Comparison of ENCODE assay signal across 26 cellular contexts in genomic region chr1:89295187-89295586, GRCh38. TPM values are rescaled to one million over a fixed set of nuclear protein-coding genes. Genes with fewer than 3 reads are reported as not detected.
DNase-seq lines count a peak whose midpoint lies in the region; ATAC-seq and TF ChIP-seq lines count a peak whose summit lies in the region.
"Had no signal": no experiment of that assay in that cellular context is flagged by ENCODE, and none has a peak within 500 bp of the region (broad histone marks: within the 10 kb centered on the region; RNA-seq: fewer than 3 reads in every experiment).

No MANE protein-coding gene starts in this region.

- H3K27me3 Mint-ChIP-seq in activated CD4-positive, alpha-beta memory T cell treated with anti-CD3 and anti-CD28 coated beads, Interleukin-2, amount 10 ng/mL, durations not matched to agents 7 days and 5 days: peaks cover 4% of the 10 kb centered on the region
- H3K27me3 Mint-ChIP-seq: central memory CD8-positive, alpha-beta T cell had no signal

- peaks cover 34% of the 10 kb centered on the region for H3K9me3 Mint-ChIP-seq in activated CD4-positive, alpha-beta memory T cell treated with anti-CD3 and anti-CD28 coated beads, Interleukin-2, amount 10 ng/mL, durations not matched to agents 7 days and 5 days
- peaks cover 5% of the 10 kb centered on the region for H3K9me3 Mint-ChIP-seq in stimulated activated effector memory CD8-positive, alpha-beta T cell treated with anti-CD3 and anti-CD28 coated beads, Interleukin-12 subunit alpha, Interleukin-12 subunit beta, amount 100 ng/mL, for 72 hours
- H3K9me3 Mint-ChIP-seq: central memory CD8-positive, alpha-beta T cell had no signal

- H3K9me3 ChIP-seq in cardiac muscle cell (ENCODE audit: low read depth) (no peaks in the 10 kb centered on the region), heart right ventricle (peaks cover 0 to 18% (median 4%) of the 10 kb centered on the region in 11 donors)

- H3K4me1 Mint-ChIP-seq in activated CD4-positive, alpha-beta memory T cell treated with anti-CD3 and anti-CD28 coated beads, Interleukin-2, amount 10 ng/mL, durations not matched to agents 7 days and 5 days: peaks cover 56% of the 10 kb centered on the region
- H3K4me1 Mint-ChIP-seq in stimulated activated effector memory CD8-positive, alpha-beta T cell treated with anti-CD3 and anti-CD28 coated beads, Interleukin-12 subunit alpha, Interleukin-12 subunit beta, amount 100 ng/mL, for 72 hours: peaks cover 36% of the 10 kb centered on the region

- H3K4me3 ChIP-seq in cardiac muscle cell (no peak overlapping the region), heart right ventricle (no peak overlapping the region), NB4 (ENCODE audit: low read depth, low read length) (no peak overlapping the region)
- H3K4me3 ChIP-seq: smooth muscle cell had no signal

- TF ChIP-seq CTCF in cardiac muscle cell (IDR thresholded peaks at IDR 0.05; ENCODE audit: low read depth, low read length) (no peak), heart right ventricle (IDR thresholded peaks at IDR 0.05) (no peak), NB4 (IDR thresholded peaks at IDR 0.05; ENCODE audit: low read depth, low read length) (no peak)

- peaks cover 16% of the 10 kb centered on the region for H3K4me1 ChIP-seq in cardiac muscle cell (ENCODE audit: low read depth)
- H3K4me1 ChIP-seq in heart right ventricle: peaks cover 0 to 15% (median 0%) of the 10 kb centered on the region in 9 donors

- peak overlapping the region; percentile 30 for H3K27ac Mint-ChIP-seq in activated CD4-positive, alpha-beta memory T cell treated with anti-CD3 and anti-CD28 coated beads, Interleukin-2, amount 10 ng/mL, durations not matched to agents 7 days and 5 days
- no peak overlapping the region for H3K27ac Mint-ChIP-seq in stimulated activated effector memory CD8-positive, alpha-beta T cell treated with anti-CD3 and anti-CD28 coated beads, Interleukin-12 subunit alpha, Interleukin-12 subunit beta, amount 100 ng/mL, for 72 hours
- H3K27ac Mint-ChIP-seq: naive B cell had no signal

- peak overlapping the region; percentile 55 for H3K27ac ChIP-seq in cardiac muscle cell
- H3K27ac ChIP-seq in heart right ventricle: no peak overlapping the region

- WGBS in heart right ventricle, 2 donors: 16 to 29% methylated on average over 1 of the region's 1 CpG

- DNase-seq in cardiac muscle cell (ENCODE audit: low read depth in 1 of 2, low spot score in 1 of 2) (peak in 1 of 2 donors; percentile 15), heart right ventricle (no peak), NB4 (ENCODE audit: low read depth) (peak; percentile 77), NCI-H146 treated with DMSO at 0.1 percent for 48 hours (lab: John Stamatoyannopoulos, UW; ENCODE audit: unreplicated experiment) (no peak), NCI-H510A (lab: John Stamatoyannopoulos, UW) (no peak)
- DNase-seq in activated CD4-positive, alpha-beta memory T cell treated with anti-CD3 and anti-CD28 coated beads, Interleukin-2, amount 10 ng/mL, durations not matched to agents 7 days and 5 days: peak; percentile 42
- no peak for DNase-seq in stimulated activated effector memory CD8-positive, alpha-beta T cell treated with anti-CD3 and anti-CD28 coated beads, Interleukin-12 subunit alpha, Interleukin-12 subunit beta, amount 100 ng/mL, for 72 hours (ENCODE audit: low spot score in 2 of 2)
- DNase-seq: activated CD4-positive, CD25-positive, alpha-beta regulatory T cell treated with anti-CD3 and anti-CD28 coated beads, Interleukin-2, amount 50 U/mL, for 72 hours; activated gamma-delta T cell treated with Interleukin-2 at 50 U/mL for 16 hours; aorta; H7; head of caudate nucleus; mesenchymal stem cell; naive B cell; NCI-H1105; NCI-H2081 treated with DMSO at 0.1 percent for 48 hours; NCI-H510A treated with DMSO at 0.1 percent for 48 hours; retina; stimulated activated CD4-positive, alpha-beta T cell treated with anti-CD3 and anti-CD28 coated beads, Interleukin-4, amount 100 ng/mL, for 1 hour; stimulated activated naive CD8-positive, alpha-beta T cell treated with anti-CD3 and anti-CD28 coated beads, Interleukin-15, Interleukin-2, amounts not matched to agents 100 U/mL and 50 U/mL, for 24 hours; T-helper 9 cell had no signal

- TF ChIP-seq POLR2A in NB4 (IDR thresholded peaks at IDR 0.05; ENCODE audit: extremely low read depth, insufficient read length): no peak

- intact Hi-C loops in heart right ventricle (cut with DNase I): no loop called here

- ATAC-seq in heart right ventricle (no peak), HG03565 (IDR thresholded peaks at IDR 0.05; ENCODE audit: unreplicated experiment) (no peak)
- ATAC-seq in stimulated activated effector memory CD8-positive, alpha-beta T cell treated with anti-CD3 and anti-CD28 coated beads, Interleukin-12 subunit alpha, Interleukin-12 subunit beta, amount 100 ng/mL, for 72 hours: peak; percentile 50
- ATAC-seq: stimulated activated naive CD8-positive, alpha-beta T cell treated with anti-CD3 and anti-CD28 coated beads, Interleukin-15, Interleukin-2, amounts not matched to agents 100 U/mL and 50 U/mL, for 24 hours had no signal

- H3K36me3 Mint-ChIP-seq in activated CD4-positive, alpha-beta memory T cell treated with anti-CD3 and anti-CD28 coated beads, Interleukin-2, amount 10 ng/mL, durations not matched to agents 7 days and 5 days (ENCODE audit: low read depth): peaks cover 46% of the 10 kb centered on the region
- no peaks in the 10 kb centered on the region for H3K36me3 Mint-ChIP-seq in stimulated activated effector memory CD8-positive, alpha-beta T cell treated with anti-CD3 and anti-CD28 coated beads, Interleukin-12 subunit alpha, Interleukin-12 subunit beta, amount 100 ng/mL, for 72 hours

- CTCF ChIA-PET in activated CD4-positive, alpha-beta memory T cell treated with anti-CD3 and anti-CD28 coated beads, Interleukin-2, amount 10 ng/mL, durations not matched to agents 7 days and 5 days (lab: Charles Lee): interaction anchor here (0.6 to 2.1 kb wide), 4 partner anchors 13 to 230 kb away, joined by 3 to 8 read pairs (median 4); partner anchors contain the start of gene GBP1

- no peak overlapping the region for H3K4me3 Mint-ChIP-seq in activated CD4-positive, alpha-beta memory T cell treated with anti-CD3 and anti-CD28 coated beads, Interleukin-2, amount 10 ng/mL, durations not matched to agents 7 days and 5 days
- no peak overlapping the region for H3K4me3 Mint-ChIP-seq in stimulated activated effector memory CD8-positive, alpha-beta T cell treated with anti-CD3 and anti-CD28 coated beads, Interleukin-12 subunit alpha, Interleukin-12 subunit beta, amount 100 ng/mL, for 72 hours
- H3K4me3 Mint-ChIP-seq: central memory CD8-positive, alpha-beta T cell; naive B cell had no signal

- H3K36me3 ChIP-seq in cardiac muscle cell: no peaks in the 10 kb centered on the region
- H3K36me3 ChIP-seq in heart right ventricle: no peaks in the 10 kb centered on the region

- POLR2A ChIA-PET in activated CD4-positive, alpha-beta memory T cell treated with anti-CD3 and anti-CD28 coated beads, Interleukin-2, amount 10 ng/mL, durations not matched to agents 7 days and 5 days (lab: Charles Lee): interaction anchor here (1.2 to 4.0 kb wide), 7 partner anchors 9 to 168 kb away, joined by 3 to 35 read pairs (median 6); partner anchors contain the start of gene GBP5

- H3K27me3 ChIP-seq in cardiac muscle cell (no peaks in the 10 kb centered on the region), heart right ventricle (no peaks in the 10 kb centered on the region)

RNA-seq across cellular contexts. Expression of gene GBP5, which starts 22.5 kb away (rescaled TPM):
- total RNA-seq in cardiac muscle cell (0.14 and 0.24 TPM in 2 replicates), heart right ventricle (10 to 100 TPM in 1 of 10 donors, 1 to 10 TPM in 3, under 1 TPM in 6; 0.48 to 62.0 (median 0.85) TPM)
- polyA plus RNA-seq in cardiac muscle cell (0.29 TPM in 1 of 2 replicates, not detected in the other), heart right ventricle (under 1 TPM; 0.39 to 0.59 TPM)
- 100 to 1,000 TPM; 231 to 234 TPM for total RNA-seq in activated CD4-positive, alpha-beta memory T cell treated with anti-CD3 and anti-CD28 coated beads, Interleukin-2, amount 10 ng/mL, durations not matched to agents 7 days and 5 days
- total RNA-seq: H7, smooth muscle cell had no signal
- polyA plus RNA-seq: AG04450, endothelial cell of umbilical vein, smooth muscle cell had no signal

Comparison
In these comparisons a context has a peak if more than half of its experiments do, and no peak if none do; other contexts are left out.
1. DNase-seq: peak in NB4 (single experiment) and activated CD4-positive, alpha-beta memory T cell treated with anti-CD3 and anti-CD28 coated beads, Interleukin-2, amount 10 ng/mL, durations not matched to agents 7 days and 5 days (single experiment); none in heart right ventricle (0 of 2), stimulated activated effector memory CD8-positive, alpha-beta T cell treated with anti-CD3 and anti-CD28 coated beads, Interleukin-12 subunit alpha, Interleukin-12 subunit beta, amount 100 ng/mL, for 72 hours (0 of 2), NCI-H146 treated with DMSO at 0.1 percent for 48 hours (single experiment) and NCI-H510A (single experiment).